24 cellular contexts compared by ENCODE assay signal in genomic region chr17:8798176-8799000, GRCh38. TPM values are rescaled to one million over a fixed set of nuclear protein-coding genes. Genes with fewer than 3 reads are reported as not detected.
DNase-seq lines count a peak whose midpoint lies in the region; ATAC-seq and TF ChIP-seq lines count a peak whose summit lies in the region.
"Had no signal": no experiment of that assay in that cellular context is flagged by ENCODE, and none has a peak within 500 bp of the region (broad histone marks: within the 10 kb centered on the region; RNA-seq: fewer than 3 reads in every experiment).

No MANE protein-coding gene starts in this region.

- no peak overlapping the region for H3K27ac Mint-ChIP-seq in activated CD8-positive, alpha-beta memory T cell treated with anti-CD3 and anti-CD28 coated beads, Interleukin-2, amount 10 ng/mL, durations not matched to agents 7 days and 5 days
- H3K27ac Mint-ChIP-seq in type B pancreatic cell: no peak overlapping the region
- H3K27ac Mint-ChIP-seq in activated naive CD8-positive, alpha-beta T cell treated with anti-CD3 and anti-CD28 coated beads for 36 hours: no peak overlapping the region
- H3K27ac Mint-ChIP-seq: activated CD4-positive, alpha-beta T cell treated with anti-CD3 and anti-CD28 coated beads for 36 hours had no signal

- peaks cover 0 to 14% (median 7%) of the 10 kb centered on the region in 3 donors for H3K4me1 ChIP-seq in esophagus squamous epithelium
- H3K4me1 ChIP-seq in mucosa of rectum (ENCODE audit: control insufficient read depth in 2 of 2, insufficient read depth in 2 of 2, low read length in 2 of 2): no peaks in the 10 kb centered on the region
- H3K4me1 ChIP-seq: Peyer's patch had no signal

- H3K27me3 ChIP-seq in esophagus squamous epithelium (peaks cover 0 to 36% (median 0%) of the 10 kb centered on the region in 4 donors), mucosa of rectum (ENCODE audit: control insufficient read depth in 2 of 2, insufficient read depth in 2 of 2, low read length in 2 of 2) (no peaks in the 10 kb centered on the region)
- H3K27me3 ChIP-seq: BLaER1 treated with 17β-estradiol and CSF1 and Interleukin-3, amounts not matched to agents 10 nM and 100 nM; ovary; Peyer's patch had no signal

- H3K4me3 Mint-ChIP-seq in activated CD8-positive, alpha-beta memory T cell treated with anti-CD3 and anti-CD28 coated beads, Interleukin-2, amount 10 ng/mL, durations not matched to agents 7 days and 5 days: no peak overlapping the region
- H3K4me3 Mint-ChIP-seq in type B pancreatic cell: peak overlapping the region; percentile 72
- H3K4me3 Mint-ChIP-seq in activated naive CD8-positive, alpha-beta T cell treated with anti-CD3 and anti-CD28 coated beads for 36 hours: no peak overlapping the region
- H3K4me3 Mint-ChIP-seq: activated CD4-positive, alpha-beta T cell treated with anti-CD3 and anti-CD28 coated beads for 36 hours had no signal

- no peak for TF ChIP-seq CTCF in esophagus squamous epithelium (IDR thresholded peaks at IDR 0.05)
- no peak for TF ChIP-seq CTCF in type B pancreatic cell (conservative IDR thresholded peaks at IDR 0.05)

- intact Hi-C loops in esophagus squamous epithelium (cut with DNase I): no loop called here

- no peaks in the 10 kb centered on the region for H3K4me1 Mint-ChIP-seq in activated CD8-positive, alpha-beta memory T cell treated with anti-CD3 and anti-CD28 coated beads, Interleukin-2, amount 10 ng/mL, durations not matched to agents 7 days and 5 days
- H3K4me1 Mint-ChIP-seq in type B pancreatic cell (ENCODE audit: unreplicated experiment): peaks cover 6% of the 10 kb centered on the region
- H3K4me1 Mint-ChIP-seq in activated naive CD8-positive, alpha-beta T cell treated with anti-CD3 and anti-CD28 coated beads for 36 hours: no peaks in the 10 kb centered on the region
- H3K4me1 Mint-ChIP-seq: activated CD4-positive, alpha-beta T cell treated with anti-CD3 and anti-CD28 coated beads for 36 hours had no signal

- H3K4me3 ChIP-seq in esophagus squamous epithelium: peak overlapping the region; percentile 27 to 53 (median 38)
- H3K4me3 ChIP-seq in mucosa of rectum (ENCODE audit: low read length in 2 of 2): peak overlapping the region; percentile 55 to 74
- H3K4me3 ChIP-seq: BLaER1 treated with 17β-estradiol and CSF1 and Interleukin-3, amounts not matched to agents 10 nM and 100 nM; ovary; SK-N-MC; tibial nerve had no signal

- no peak for TF ChIP-seq POLR2A in esophagus squamous epithelium (IDR thresholded peaks at IDR 0.05)

- no peaks in the 10 kb centered on the region for H3K9me3 Mint-ChIP-seq in activated CD8-positive, alpha-beta memory T cell treated with anti-CD3 and anti-CD28 coated beads, Interleukin-2, amount 10 ng/mL, durations not matched to agents 7 days and 5 days (ENCODE audit: low read depth)
- H3K9me3 Mint-ChIP-seq in type B pancreatic cell: no peaks in the 10 kb centered on the region
- no peaks in the 10 kb centered on the region for H3K9me3 Mint-ChIP-seq in activated naive CD8-positive, alpha-beta T cell treated with anti-CD3 and anti-CD28 coated beads for 36 hours

- H3K9me3 ChIP-seq in esophagus squamous epithelium (no peaks in the 10 kb centered on the region), mucosa of rectum (ENCODE audit: control insufficient read depth in 2 of 2, low read length in 2 of 2) (no peaks in the 10 kb centered on the region)
- H3K9me3 ChIP-seq: ovary, Peyer's patch, tibial nerve had no signal

- H3K9ac ChIP-seq in mucosa of rectum (ENCODE audit: low read depth in 1 of 2, low read length in 2 of 2): peak overlapping the region; percentile 44 to 84
- H3K9ac ChIP-seq: BLaER1 treated with 17β-estradiol and CSF1 and Interleukin-3, amounts not matched to agents 10 nM and 100 nM had no signal

- H3K36me3 ChIP-seq in esophagus squamous epithelium (no peaks in the 10 kb centered on the region), mucosa of rectum (ENCODE audit: control insufficient read depth in 2 of 2, insufficient read depth in 2 of 2, low read length in 2 of 2) (no peaks in the 10 kb centered on the region)
- H3K36me3 ChIP-seq: ovary, Peyer's patch, tibial nerve had no signal

- DNase-seq in activated CD8-positive, alpha-beta memory T cell treated with anti-CD3 and anti-CD28 coated beads, Interleukin-2, amount 10 ng/mL, durations not matched to agents 7 days and 5 days: peak; percentile 31
- DNase-seq in activated CD8-positive, alpha-beta memory T cell treated with anti-CD3 and anti-CD28 coated beads, Interleukin-2, amount 50 U/mL, for 48 hours: no peak
- DNase-seq in esophagus squamous epithelium (lab: John Stamatoyannopoulos, UW): no peak
- no peak for DNase-seq in type B pancreatic cell (ENCODE audit: extremely low spot score, unreplicated experiment)
- no peak for DNase-seq in activated naive CD8-positive, alpha-beta T cell treated with anti-CD3 and anti-CD28 coated beads for 36 hours
- no peak for DNase-seq in central memory CD4-positive, alpha-beta T cell
- DNase-seq in glomerular visceral epithelial cell (ENCODE audit: extremely low spot score): no peak
- DNase-seq: 8988T; activated naive CD4-positive, alpha-beta T cell treated with Interleukin-2 at 50 U/mL for 16 hours; kidney glomerular epithelial cell; NCI-H82; ovary; T-helper 9 cell had no signal

- no peak overlapping the region for H3K27ac ChIP-seq in esophagus squamous epithelium
- peak overlapping the region; percentile 48 to 60 for H3K27ac ChIP-seq in mucosa of rectum (ENCODE audit: low read depth in 2 of 2, low read length in 2 of 2)
- H3K27ac ChIP-seq: BLaER1 treated with 17β-estradiol and CSF1 and Interleukin-3, amounts not matched to agents 10 nM and 100 nM; ovary; SK-N-MC; tibial nerve had no signal

- no peak for ATAC-seq in activated CD8-positive, alpha-beta memory T cell treated with anti-CD3 and anti-CD28 coated beads, Interleukin-2, amount 10 ng/mL, durations not matched to agents 7 days and 5 days

- WGBS in esophagus squamous epithelium, 2 donors: 53 to 100% methylated on average over 3 to 8 of the region's 32 CpGs

- CTCF ChIA-PET in activated CD8-positive, alpha-beta memory T cell treated with anti-CD3 and anti-CD28 coated beads, Interleukin-2, amount 10 ng/mL, durations not matched to agents 7 days and 5 days (lab: Charles Lee): interaction anchor here (1.4 to 1.8 kb wide), 3 partner anchors 11 to 197 kb away, joined by 3 to 9 read pairs (median 3); no protein-coding TSS in a partner anchor

- no peaks in the 10 kb centered on the region for H3K36me3 Mint-ChIP-seq in activated CD8-positive, alpha-beta memory T cell treated with anti-CD3 and anti-CD28 coated beads, Interleukin-2, amount 10 ng/mL, durations not matched to agents 7 days and 5 days
- no peaks in the 10 kb centered on the region for H3K36me3 Mint-ChIP-seq in type B pancreatic cell
- no peaks in the 10 kb centered on the region for H3K36me3 Mint-ChIP-seq in activated naive CD8-positive, alpha-beta T cell treated with anti-CD3 and anti-CD28 coated beads for 36 hours

- H3K27me3 Mint-ChIP-seq in activated CD8-positive, alpha-beta memory T cell treated with anti-CD3 and anti-CD28 coated beads, Interleukin-2, amount 10 ng/mL, durations not matched to agents 7 days and 5 days: peaks cover 2% of the 10 kb centered on the region
- peaks cover 51% of the 10 kb centered on the region for H3K27me3 Mint-ChIP-seq in type B pancreatic cell
- no peaks in the 10 kb centered on the region for H3K27me3 Mint-ChIP-seq in activated naive CD8-positive, alpha-beta T cell treated with anti-CD3 and anti-CD28 coated beads for 36 hours
- H3K27me3 Mint-ChIP-seq: activated CD4-positive, alpha-beta T cell treated with anti-CD3 and anti-CD28 coated beads for 36 hours had no signal

RNA-seq across cellular contexts. Expression of gene MFSD6L, which starts 0.8 kb away (rescaled TPM):
- total RNA-seq in activated CD8-positive, alpha-beta memory T cell treated with anti-CD3 and anti-CD28 coated beads, Interleukin-2, amount 10 ng/mL, durations not matched to agents 7 days and 5 days: under 1 TPM; 0.12 to 0.38 TPM
- total RNA-seq in esophagus squamous epithelium: under 1 TPM; 0.19 to 0.62 (median 0.48) TPM
- total RNA-seq in type B pancreatic cell (ENCODE audit: low replicate concordance): 3.1 and 3.6 TPM in 2 replicates
- total RNA-seq in activated naive CD8-positive, alpha-beta T cell treated with anti-CD3 and anti-CD28 coated beads for 36 hours: not detected
- total RNA-seq: astrocyte, HT-29, LHCN-M2, tibial nerve had no signal

RNA-seq across cellular contexts. Expression of gene SPDYE4, which starts 40.0 kb away (rescaled TPM):
- total RNA-seq in activated CD8-positive, alpha-beta memory T cell treated with anti-CD3 and anti-CD28 coated beads, Interleukin-2, amount 10 ng/mL, durations not matched to agents 7 days and 5 days: not detected
- not detected for total RNA-seq in esophagus squamous epithelium
- total RNA-seq in type B pancreatic cell (ENCODE audit: low replicate concordance): not detected in 2 replicates
- not detected for total RNA-seq in activated naive CD8-positive, alpha-beta T cell treated with anti-CD3 and anti-CD28 coated beads for 36 hours
- total RNA-seq: activated CD4-positive, alpha-beta T cell treated with anti-CD3 and anti-CD28 coated beads for 36 hours; astrocyte; esophagus mucosa; HT-29; LHCN-M2; ovary; Peyer's patch; skeletal muscle tissue; tibial nerve had no signal

RNA-seq across cellular contexts. Expression of gene CCDC42, which starts 53.8 kb away (rescaled TPM):
- total RNA-seq in activated CD8-positive, alpha-beta memory T cell treated with anti-CD3 and anti-CD28 coated beads, Interleukin-2, amount 10 ng/mL, durations not matched to agents 7 days and 5 days: 1 to 10 TPM in 1 of 2 experiments, under 1 TPM in 1; 0.42 to 1.1 TPM
- not detected for total RNA-seq in esophagus squamous epithelium
- not detected in 2 replicates for total RNA-seq in type B pancreatic cell (ENCODE audit: low replicate concordance)
- under 1 TPM; 0.16 to 0.41 TPM for total RNA-seq in activated naive CD8-positive, alpha-beta T cell treated with anti-CD3 and anti-CD28 coated beads for 36 hours
- total RNA-seq: astrocyte, esophagus mucosa, HT-29, LHCN-M2, ovary, Peyer's patch, skeletal muscle tissue, tibial nerve had no signal

Comparison
In these comparisons a context has a peak if more than half of its experiments do, and no peak if none do; other contexts are left out.
1. H3K27ac ChIP-seq: peak in mucosa of rectum (2 of 2); none in esophagus squamous epithelium (0 of 4).